1 cellular context compared by ENCODE assay signal in the genomic region with DNA sequence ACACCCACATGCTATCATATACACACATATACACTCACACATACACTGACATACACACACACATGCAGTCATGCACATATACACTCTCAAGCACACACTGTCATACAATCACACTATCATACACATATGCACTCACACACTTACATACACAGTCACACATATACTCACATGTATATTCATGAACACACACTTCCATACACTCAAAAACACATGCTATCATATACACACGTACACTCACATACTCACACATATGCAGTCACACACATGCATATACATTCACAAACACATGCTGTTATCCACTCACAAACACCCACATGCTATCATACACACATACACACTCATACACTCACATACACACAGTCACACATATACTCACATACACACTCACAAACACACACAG.
TF ChIP-seq lines count a peak whose summit lies in the region.

No MANE protein-coding gene starts in this region.

TF ChIP-seq in GM12878, 131 proteins besides CTCF, POLR2A, EP300 and RAD21 (continued from another document):
- TF ChIP-seq, protein P1, sequence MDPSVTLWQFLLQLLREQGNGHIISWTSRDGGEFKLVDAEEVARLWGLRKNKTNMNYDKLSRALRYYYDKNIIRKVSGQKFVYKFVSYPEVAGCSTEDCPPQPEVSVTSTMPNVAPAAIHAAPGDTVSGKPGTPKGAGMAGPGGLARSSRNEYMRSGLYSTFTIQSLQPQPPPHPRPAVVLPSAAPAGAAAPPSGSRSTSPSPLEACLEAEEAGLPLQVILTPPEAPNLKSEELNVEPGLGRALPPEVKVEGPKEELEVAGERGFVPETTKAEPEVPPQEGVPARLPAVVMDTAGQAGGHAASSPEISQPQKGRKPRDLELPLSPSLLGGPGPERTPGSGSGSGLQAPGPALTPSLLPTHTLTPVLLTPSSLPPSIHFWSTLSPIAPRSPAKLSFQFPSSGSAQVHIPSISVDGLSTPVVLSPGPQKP (IDR thresholded peaks at IDR 0.05; ENCODE audit: low read depth, low read length) = no peak
- TF ChIP-seq STAT3 (IDR thresholded peaks at IDR 0.05; ENCODE audit: low read depth, low read length) (no peak), HCFC1 (IDR thresholded peaks at IDR 0.05; ENCODE audit: low read length) (no peak), CREB1 (IDR thresholded peaks at IDR 0.05; ENCODE audit: low read depth) (no peak), TBL1XR1 (IDR thresholded peaks at IDR 0.05; ENCODE audit: low read depth, low read length) (no peak), IKZF1 (conservative IDR thresholded peaks at IDR 0.05) (no peak)
- TF ChIP-seq, protein P2, sequence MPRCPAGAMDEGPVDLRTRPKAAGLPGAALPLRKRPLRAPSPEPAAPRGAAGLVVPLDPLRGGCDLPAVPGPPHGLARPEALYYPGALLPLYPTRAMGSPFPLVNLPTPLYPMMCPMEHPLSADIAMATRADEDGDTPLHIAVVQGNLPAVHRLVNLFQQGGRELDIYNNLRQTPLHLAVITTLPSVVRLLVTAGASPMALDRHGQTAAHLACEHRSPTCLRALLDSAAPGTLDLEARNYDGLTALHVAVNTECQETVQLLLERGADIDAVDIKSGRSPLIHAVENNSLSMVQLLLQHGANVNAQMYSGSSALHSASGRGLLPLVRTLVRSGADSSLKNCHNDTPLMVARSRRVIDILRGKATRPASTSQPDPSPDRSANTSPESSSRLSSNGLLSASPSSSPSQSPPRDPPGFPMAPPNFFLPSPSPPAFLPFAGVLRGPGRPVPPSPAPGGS (IDR thresholded peaks at IDR 0.05; ENCODE audit: borderline replicate concordance, insufficient read depth, low read depth, low read length, poor library complexity, severe bottlenecking) = peak; percentile 6
TF ChIP-seq in GM12878: peak in this region for 1.
